Comparison of ENCODE assay signal across 14 cellular contexts in genomic region chr2:15127876-15128275, GRCh38.
"Had no signal": no experiment of that assay in that cellular context is flagged by ENCODE, and none has a peak within 500 bp of the region (broad histone marks: within the 10 kb centered on the region; RNA-seq: fewer than 3 reads in every experiment).

No MANE protein-coding gene starts in this region.

- H3K27ac ChIP-seq: breast epithelium, dorsolateral prefrontal cortex, pancreas, suprapubic skin had no signal

- ATAC-seq: activated CD4-positive, CD25-positive, alpha-beta regulatory T cell treated with anti-CD3 and anti-CD28 coated beads, Interleukin-2, amount 50 U/mL, for 24 hours; natural killer cell; pancreas; stimulated activated naive CD8-positive, alpha-beta T cell treated with anti-CD3 and anti-CD28 coated beads, Interleukin-15, Interleukin-2, amounts not matched to agents 100 U/mL and 50 U/mL, for 24 hours had no signal

- DNase-seq: activated CD4-positive, alpha-beta T cell treated with anti-CD3 and anti-CD28 coated beads, Interleukin-2, amount 50 U/mL, for 4 hours; activated gamma-delta T cell; activated naive CD8-positive, alpha-beta T cell treated with anti-CD3 and anti-CD28 coated beads for 36 hours; activated T-cell treated with anti-CD3 and anti-CD28 coated beads, Interleukin-2, amount 50 U/mL, for 24 hours; dorsolateral prefrontal cortex; left colon; natural killer cell; pancreas; stimulated activated CD4-positive, alpha-beta T cell treated with anti-CD3 and anti-CD28 coated beads, Interleukin-4, amount 100 ng/mL, for 1 hour; stimulated activated CD8-positive, alpha-beta memory T cell treated with anti-CD3 and anti-CD28 coated beads, Interleukin-4, amount 100 ng/mL, for 48 hours; stimulated activated naive CD8-positive, alpha-beta T cell treated with anti-CD3 and anti-CD28 coated beads, Interleukin-15, Interleukin-2, amounts not matched to agents 100 U/mL and 50 U/mL, for 24 hours had no signal

- FAIRE-seq: pancreas had no signal
